ENCODE assay signal across 23 cellular contexts in genomic region chr6:121393711-121394110, GRCh38. TPM values are rescaled to one million over a fixed set of nuclear protein-coding genes. Genes with fewer than 3 reads are reported as not detected.
"Had no signal": no experiment of that assay in that cellular context is flagged by ENCODE, and none has a peak within 500 bp of the region (broad histone marks: within the 10 kb centered on the region; RNA-seq: fewer than 3 reads in every experiment).

No MANE protein-coding gene starts in this region.

- H3K4me3 Mint-ChIP-seq: natural killer cell; neural crest cell; stimulated activated naive B cell treated with anti-CD40 and anti-IgM and Interleukin-4, amounts not matched to agents 10 μg/mL and 1 μg/mL and 100 μg/mL, for 72 hours; stimulated activated naive CD8-positive, alpha-beta T cell treated with anti-CD3 and anti-CD28 coated beads, Interleukin-15, amount 100 ng/mL, for 72 hours had no signal

- H3K27ac Mint-ChIP-seq: natural killer cell; stimulated activated naive B cell treated with anti-CD40 and anti-IgM and Interleukin-4, amounts not matched to agents 10 μg/mL and 1 μg/mL and 100 μg/mL, for 72 hours; stimulated activated naive CD8-positive, alpha-beta T cell treated with anti-CD3 and anti-CD28 coated beads, Interleukin-15, amount 100 ng/mL, for 72 hours had no signal

- H3K9me3 Mint-ChIP-seq: natural killer cell; neural crest cell; stimulated activated naive B cell treated with anti-CD40 and anti-IgM and Interleukin-4, amounts not matched to agents 10 μg/mL and 1 μg/mL and 100 μg/mL, for 72 hours; stimulated activated naive CD8-positive, alpha-beta T cell treated with anti-CD3 and anti-CD28 coated beads, Interleukin-15, amount 100 ng/mL, for 72 hours had no signal

- H3K36me3 Mint-ChIP-seq: natural killer cell; stimulated activated naive B cell treated with anti-CD40 and anti-IgM and Interleukin-4, amounts not matched to agents 10 μg/mL and 1 μg/mL and 100 μg/mL, for 72 hours had no signal

- H3K4me1 Mint-ChIP-seq: natural killer cell; neural crest cell; stimulated activated naive CD8-positive, alpha-beta T cell treated with anti-CD3 and anti-CD28 coated beads, Interleukin-15, amount 100 ng/mL, for 72 hours had no signal

- DNase-seq: dermis blood vessel endothelial cell; effector memory CD4-positive, alpha-beta T cell; erythroblast; esophagus squamous epithelium; foreskin melanocyte; glutamatergic neuron; heart right ventricle; hippocampal formation; left colon; left ventricle myocardium superior; lower lobe of right lung; natural killer cell; pancreas; right lobe of liver; small intestine; stimulated activated CD4-positive, alpha-beta T cell treated with anti-CD3 and anti-CD28 coated beads, Interleukin-15, amount 100 ng/mL, for 24 hours; stimulated activated CD4-positive, alpha-beta T cell treated with anti-CD3 and anti-CD28 coated beads, Interleukin-2, amount 100 ng/mL, for 48 hours; stimulated activated naive B cell treated with anti-CD40 and anti-IgM and Interleukin-4, amounts not matched to agents 10 μg/mL and 1 μg/mL and 100 μg/mL, for 72 hours; stimulated activated naive CD8-positive, alpha-beta T cell treated with anti-CD3 and anti-CD28 coated beads, Interleukin-15, amount 100 ng/mL, for 72 hours; transverse colon; upper lobe of right lung; uterus had no signal

- H3K27me3 Mint-ChIP-seq: stimulated activated naive B cell treated with anti-CD40 and anti-IgM and Interleukin-4, amounts not matched to agents 10 μg/mL and 1 μg/mL and 100 μg/mL, for 72 hours had no signal

RNA-seq across cellular contexts. Expression of gene GJA1, which starts 41.7 kb away (rescaled TPM):
- total RNA-seq: natural killer cell had no signal
